Comparison of ENCODE assay signal across 8 cellular contexts in genomic region chr3:124780767-124781485, GRCh38. TPM values are rescaled to one million over a fixed set of nuclear protein-coding genes. Genes with fewer than 3 reads are reported as not detected.
DNase-seq lines count a peak whose midpoint lies in the region; ATAC-seq, FAIRE-seq and TF ChIP-seq lines count a peak whose summit lies in the region.

No MANE protein-coding gene starts in this region.

- peak overlapping the region; percentile 19 to 92 for H4K8ac ChIP-seq in IMR-90 (ENCODE audit: low read depth in 2 of 2, low read length in 2 of 2)

- peak overlapping the region; percentile 92 for H3K4ac ChIP-seq in IMR-90 (ENCODE audit: low read depth, low read length)

- BruUV-seq in IMR-90 (replicated peaks; lab: Mats Ljungman, UMichigan) (no TSS peak), GM12878 (replicated peaks; lab: Mats Ljungman, UMichigan) (no TSS peak)

- peak overlapping the region; percentile 93 for H2AK9ac ChIP-seq in IMR-90 (replicated peaks; ENCODE audit: low read depth, low read length, poor library complexity)

- H3K23ac ChIP-seq in IMR-90 (ENCODE audit: low read depth, low read length): peak overlapping the region; percentile 91

- H3K27ac ChIP-seq in IMR-90 (ENCODE audit: insufficient read depth, low read length): peak overlapping the region; percentile 71
- no peak overlapping the region for H3K27ac ChIP-seq in GM12878 (ENCODE audit: control insufficient read depth, insufficient read depth)
- peak overlapping the region; percentile 86 to 95 for H3K27ac ChIP-seq in kidney (ENCODE audit: low read depth in 2 of 2, low read length in 2 of 2)
- H3K27ac ChIP-seq in stomach: peak overlapping the region; percentile 10 to 86 (median 80)

- dilution Hi-C loops in IMR-90 (cut with HindIII; ENCODE audit: low sequenced_read_pairs, unreplicated experiment): no loop called here

- no peak for TF ChIP-seq RAD21 in IMR-90 (IDR thresholded peaks at IDR 0.05; ENCODE audit: low read length)
- TF ChIP-seq RAD21 in GM12878 (IDR thresholded peaks at IDR 0.05; ENCODE audit: insufficient read depth, low read depth, low read length): no peak

- peaks cover 14% of the 10 kb centered on the region; the same call in 1 of the 2 replicates for H4K20me1 ChIP-seq in IMR-90 (ENCODE audit: insufficient read depth, low read length)
- no peaks in the 10 kb centered on the region for H4K20me1 ChIP-seq in GM12878 (ENCODE audit: control insufficient read depth, insufficient read depth)

- H2BK5ac ChIP-seq in IMR-90 (ENCODE audit: low read depth, low read length, poor library complexity, severe bottlenecking): peak overlapping the region; percentile 81

- no peaks in the 10 kb centered on the region for H3K79me2 ChIP-seq in GM12878 (ENCODE audit: control insufficient read depth, insufficient read depth, low read length)

- no peaks in the 10 kb centered on the region for H3K9me3 ChIP-seq in IMR-90 (ENCODE audit: control insufficient read depth, insufficient read depth, low read length)
- H3K9me3 ChIP-seq in GM12878 (replicated peaks; ENCODE audit: control insufficient read depth, insufficient read depth, low read length): no peaks in the 10 kb centered on the region
- H3K9me3 ChIP-seq in kidney (ENCODE audit: control insufficient read depth in 1 of 2, low read length in 2 of 2): no peaks in the 10 kb centered on the region
- no peaks in the 10 kb centered on the region for H3K9me3 ChIP-seq in stomach

- H3K4me1 ChIP-seq in IMR-90 (ENCODE audit: control insufficient read depth, insufficient read depth, low read length) (peaks cover 29% of the 10 kb centered on the region), GM12878 (ENCODE audit: control insufficient read depth, insufficient read depth, low read length) (peaks cover 20% of the 10 kb centered on the region), kidney (ENCODE audit: control insufficient read depth in 1 of 2, insufficient read depth in 1 of 2, low read depth in 1 of 2, low read length in 2 of 2) (peaks cover 36 to 38% of the 10 kb centered on the region in 2 donors), stomach (peaks cover 11 to 35% (median 25%) of the 10 kb centered on the region in 4 donors)

- peak; percentile 62 for ATAC-seq in IMR-90 (ENCODE audit: low read depth)
- ATAC-seq in GM12878: no peak; the same call in 2 of the 3 replicates

- TF ChIP-seq EP300 in GM12878 (IDR thresholded peaks at IDR 0.05; ENCODE audit: borderline replicate concordance in 1 of 2, control insufficient read depth in 1 of 2, low read depth in 2 of 2, low read length in 2 of 2) (no peak), stomach (IDR thresholded peaks at IDR 0.05) (no peak)

- RAD21 ChIA-PET in GM12878 (lab: Charles Lee; ENCODE audit: unreplicated experiment): interaction anchor here (0.7 to 2.5 kb wide), 3 partner anchors 11 to 32 kb away, joined by 3 to 9 read pairs (median 5); no protein-coding TSS in a partner anchor

- H3K4me3 ChIP-seq in IMR-90 (ENCODE audit: insufficient read depth, low read depth, low read length) (no peak overlapping the region), GM12878 (no peak overlapping the region), kidney (ENCODE audit: low read length in 2 of 2) (no peak overlapping the region), stomach (no peak overlapping the region)

- H3K9ac ChIP-seq in IMR-90 (ENCODE audit: low read depth, low read length): 0 out of 2 replicates have a peak overlapping the region, but pooled peaks have one; percentile 13
- H3K9ac ChIP-seq in GM12878 (ENCODE audit: control insufficient read depth, insufficient read depth, low read length): no peak overlapping the region
- peak overlapping the region; percentile 22 to 63 for H3K9ac ChIP-seq in kidney (ENCODE audit: low read length in 2 of 2)

- peak overlapping the region; percentile 63 for H4K5ac ChIP-seq in IMR-90 (ENCODE audit: low read depth, low read length)

- peak overlapping the region; percentile 89; the same call in 2 of the 3 replicates for H2BK15ac ChIP-seq in IMR-90 (ENCODE audit: low read depth, low read length)

- H2BK20ac ChIP-seq in IMR-90 (ENCODE audit: low read depth, low read length): peak overlapping the region; percentile 91

- H3K27me3 ChIP-seq in IMR-90 (ENCODE audit: control insufficient read depth, insufficient read depth, low read length): no peaks in the 10 kb centered on the region
- no peaks in the 10 kb centered on the region for H3K27me3 ChIP-seq in GM12878 (replicated peaks in 1 of 2; ENCODE audit: control insufficient read depth in 2 of 2, insufficient read depth in 2 of 2, low read length in 1 of 2)
- no peaks in the 10 kb centered on the region for H3K27me3 ChIP-seq in stomach

- SMC1A ChIA-PET in GM12878 (lab: Charles Lee; ENCODE audit: uncharacterized antibody, unreplicated experiment): interaction anchor here (1.1 to 3.2 kb wide), 3 partner anchors 10 to 120 kb away, joined by 3 to 18 read pairs (median 6); no protein-coding TSS in a partner anchor

- in situ Hi-C loops in IMR-90 (cut with MboI; ENCODE audit: low sequenced_read_pairs) (no loop called here), GM12878 (cut with MboI) (no loop called here)

- TF ChIP-seq POLR2A in IMR-90 (IDR thresholded peaks at IDR 0.05; ENCODE audit: low read depth, low read length): no peak
- no peak for TF ChIP-seq POLR2A in GM12878 (IDR thresholded peaks at IDR 0.05; ENCODE audit: low read depth, low read length)
- no peak for TF ChIP-seq POLR2A in stomach (IDR thresholded peaks at IDR 0.05)

- peaks cover 50% of the 10 kb centered on the region for H3K9me1 ChIP-seq in IMR-90 (ENCODE audit: insufficient read depth, low read length)

- peak; percentile 58 for DNase-seq in IMR-90
- DNase-seq in GM12878 (ENCODE audit: low read depth, low spot score): no peak
- peak; percentile 91 for DNase-seq in kidney
- no peak for DNase-seq in stomach
- no peak for DNase-seq in GF-D8 (lab: John Stamatoyannopoulos, UW)
- DNase-seq in NOMO-1 (lab: John Stamatoyannopoulos, UW; ENCODE audit: unreplicated experiment in 2 of 2): no peak
- DNase-seq in NCI-H146 treated with DMSO at 0.1 percent for 48 hours (lab: John Stamatoyannopoulos, UW; ENCODE audit: unreplicated experiment): no peak
- no peak for DNase-seq in glomerular visceral epithelial cell (ENCODE audit: extremely low spot score)

- peak overlapping the region; percentile 96 for H2AK5ac ChIP-seq in IMR-90 (ENCODE audit: low read depth, low read length)

- intact Hi-C loops in IMR-90 (cut with micrococcal nuclease) (no loop called here), GM12878 (cut with micrococcal nuclease; ENCODE audit: unreplicated experiment) (no loop called here), kidney (cut with DNase I) (no loop called here), stomach (cut with DNase I; ENCODE audit: low total_unique reads) (loop anchor here (5.0 kb wide), 1 partner anchor 106 kb away; the partner anchor contains the start of gene ITGB5)

- peaks cover 10% of the 10 kb centered on the region; the same call in 1 of the 2 replicates for H3K36me3 ChIP-seq in IMR-90 (ENCODE audit: control insufficient read depth, insufficient read depth, low read length)
- no peaks in the 10 kb centered on the region for H3K36me3 ChIP-seq in GM12878 (ENCODE audit: control insufficient read depth in 2 of 2, insufficient read depth in 2 of 2, low read length in 1 of 2)
- peaks cover 0 to 5% of the 10 kb centered on the region in 2 donors for H3K36me3 ChIP-seq in kidney (ENCODE audit: control insufficient read depth in 1 of 2, insufficient read depth in 2 of 2, low read length in 2 of 2)
- H3K36me3 ChIP-seq in stomach: peaks cover 0 to 8% (median 4%) of the 10 kb centered on the region in 4 donors

- TF ChIP-seq CTCF in IMR-90 (conservative IDR thresholded peaks at IDR 0.05; ENCODE audit: low read depth, low read length) (no peak), GM12878 (IDR thresholded peaks at IDR 0.05 in 2 of 3, conservative IDR thresholded peaks at IDR 0.05 in 1 of 3; ENCODE audit: control insufficient read depth in 2 of 3, extremely low read depth in 1 of 3, insufficient read depth in 1 of 3, low read depth in 3 of 3, low read length in 3 of 3) (no peak), kidney (IDR thresholded peaks at IDR 0.05; ENCODE audit: borderline replicate concordance, extremely low read depth, insufficient read depth) (no peak), stomach (IDR thresholded peaks at IDR 0.05) (no peak)

- POLR2A ChIA-PET in IMR-90 (lab: Charles Lee; ENCODE audit: unreplicated experiment): no interaction called here
- POLR2A ChIA-PET in GM12878 (lab: Charles Lee): interaction anchor here (1.0 to 1.5 kb wide), 2 partner anchors 9 to 11 kb away, joined by 4 to 5 read pairs; no protein-coding TSS in a partner anchor

- CTCF ChIA-PET in IMR-90 (lab: Yijun Ruan, JAX): no interaction called here
- CTCF ChIA-PET in GM12878 (lab: Yijun Ruan, JAX): interaction anchor here (1.3 to 4.4 kb wide), 3 partner anchors 11 to 120 kb away, joined by 4 to 22 read pairs (median 7); no protein-coding TSS in a partner anchor

- peaks cover 11 to 82% of the 10 kb centered on the region in 2 experiments for H3K79me1 ChIP-seq in IMR-90 (ENCODE audit: low read depth in 1 of 2, low read length in 2 of 2)

- H4K91ac ChIP-seq in IMR-90 (ENCODE audit: insufficient read depth, low read depth, low read length): peak overlapping the region; percentile 77

- H3K14ac ChIP-seq in IMR-90 (replicated peaks; ENCODE audit: low read depth, low read length): peak overlapping the region; percentile 76

- H2BK120ac ChIP-seq in IMR-90 (ENCODE audit: low read depth, low read length): peak overlapping the region; percentile 87

- peak overlapping the region; percentile 45 for H3K56ac ChIP-seq in IMR-90 (ENCODE audit: extremely low read depth, insufficient read depth, low read length)

- no CpG with 5 or more reads among the region's 15 CpGs for WGBS in IMR-90 (ENCODE audit: extremely low coverage in 2 of 2, insufficient read length in 1 of 2), 2 experiments
- WGBS in GM12878 (ENCODE audit: insufficient coverage, insufficient replicate concordance, low lambda C conversion rate, missing lambda C conversion rate): 57% methylated on average over 13 of the region's 15 CpGs
- 35 to 66% (median 52%) methylated on average over 9 to 15 of the region's 15 CpGs for WGBS in stomach, 5 donors

- peak overlapping the region; percentile 92 for H2AFZ ChIP-seq in IMR-90 (replicated peaks; ENCODE audit: low read length, poor library complexity)
- no peak overlapping the region for H2AFZ ChIP-seq in GM12878 (ENCODE audit: control insufficient read depth, low read depth, low read length)

- H3K4me2 ChIP-seq in IMR-90 (ENCODE audit: low read depth, low read length) (peak overlapping the region; percentile 18), GM12878 (ENCODE audit: control insufficient read depth, insufficient read depth) (no peak overlapping the region)

- peak overlapping the region; percentile 68 for H3K18ac ChIP-seq in IMR-90 (ENCODE audit: low read depth, low read length)

- FAIRE-seq in GM12878 (lab: Jason Lieb, UNC): no peak
- no peak for FAIRE-seq in kidney (lab: Jason Lieb, UNC)

RNA-seq across cellular contexts. Expression of gene UMPS, which starts 50.7 kb away (rescaled TPM):
- total RNA-seq in IMR-90 (2012; rRNA removed) (26.7 and 40.5 TPM in 2 replicates), GM12878 (2014; rRNA removed) (35.1 and 35.9 TPM in 2 replicates), GM12878 (2014; rRNA removed; fragmentation: Illumina TruSeq; extraction: Trizol) (24.5 and 32.3 TPM in 2 replicates), GM12878 (2021) (46.9 and 48.8 TPM in 2 replicates), kidney (24.7 TPM), stomach (10 to 100 TPM in 3 of 5 donors, 1 to 10 TPM in 2; 1.8 to 48.3 (median 28.8) TPM)
- polyA plus RNA-seq in IMR-90 (2012; rRNA removed) (18.7 and 21.5 TPM in 2 replicates), GM12878 (2011; rRNA removed) (54.9 and 60.0 TPM in 2 replicates), GM12878 (2014; fragmentation: Illumina TruSeq; extraction: Trizol) (26.5 and 32.3 TPM in 2 replicates), GM12878 (2014; fragmentation: Nextera tagmentation; extraction: Ambion mirVana) (10 to 100 TPM; 52.1 to 69.2 TPM), GM12878 (2014; rRNA removed) (30.6 and 31.9 TPM in 2 replicates), GM12878 (2016; fragmentation: Nextera tagmentation; extraction: Ambion mirVana) (10 to 100 TPM; 74.0 to 82.8 TPM), kidney (ENCODE audit: insufficient read depth, low read depth, low replicate concordance) (25.7 TPM), stomach (10 to 100 TPM; 12.6 to 24.7 (median 16.4) TPM)
- polyA plus RNA-seq in IMR-90 (2012; cell fraction: cytosol; rRNA removed): 6.1 and 18.4 TPM in 2 replicates
- polyA plus RNA-seq in IMR-90 (2012; cell fraction: nucleus; rRNA removed; ENCODE audit: low replicate concordance): 4.2 and 14.1 TPM in 2 replicates
- total RNA-seq in GM12878 (2013; cell fraction: nucleolus; rRNA removed): 58.3 and 67.9 TPM in 2 replicates
- 17.1 TPM for polyA plus RNA-seq in GM12878 (2011; ENCODE audit: low read depth)
- polyA plus RNA-seq in GM12878 (2011; cell fraction: cytosol; rRNA removed): 29.2 and 37.9 TPM in 2 replicates
- polyA plus RNA-seq in GM12878 (2011; cell fraction: nucleus; rRNA removed): 23.0 and 24.3 TPM in 2 replicates
- 19.5 and 21.0 TPM in 2 replicates for polyA plus RNA-seq in GM12878 (2012)
- 36.8 and 38.3 TPM in 2 replicates for polyA minus RNA-seq in GM12878 (2011; rRNA and poly(A)+ RNA removed)
- 11.4 and 11.5 TPM in 2 replicates for polyA minus RNA-seq in GM12878 (2011; cell fraction: cytosol; rRNA and poly(A)+ RNA removed)
- 7.7 and 16.5 TPM in 2 replicates for polyA minus RNA-seq in GM12878 (2011; cell fraction: nucleus; rRNA and poly(A)+ RNA removed)

Comparison
In these comparisons a context has a peak if more than half of its experiments do, and no peak if none do; other contexts are left out.
1. DNase-seq: peak in IMR-90 (single experiment) and kidney (single experiment); none in GM12878 (single experiment), stomach (single experiment), GF-D8 (single experiment), NOMO-1 (0 of 2), NCI-H146 treated with DMSO at 0.1 percent for 48 hours (single experiment) and glomerular visceral epithelial cell (single experiment).